Comparison of ENCODE assay signal across 22 cellular contexts in genomic region chr11:117395476-117395875, GRCh38.
"Had no signal": no experiment of that assay in that cellular context is flagged by ENCODE, and none has a peak within 500 bp of the region (broad histone marks: within the 10 kb centered on the region; RNA-seq: fewer than 3 reads in every experiment).

No MANE protein-coding gene starts in this region.

- H3K4me3 Mint-ChIP-seq: activated B cell treated with CpG ODN at 0.5 μM for 24 hours; activated CD4-positive, alpha-beta T cell treated with anti-CD3 and anti-CD28 coated beads, Interleukin-2, amount 10 ng/mL, durations not matched to agents 24 days and 14 days; activated CD8-positive, alpha-beta memory T cell treated with anti-CD3 and anti-CD28 coated beads, Interleukin-2, amount 10 ng/mL, durations not matched to agents 7 days and 5 days; activated naive CD8-positive, alpha-beta T cell treated with anti-CD3 and anti-CD28 coated beads, Interleukin-2, amount 10 ng/mL, durations not matched to agents 7 days and 5 days; activated T-helper 17 cell treated with anti-CD3 and anti-CD28 coated beads, Interleukin-2, amount 50 U/mL, for 72 hours; T-helper 17 cell had no signal

- H3K27ac ChIP-seq: adrenal gland, Peyer's patch, RWPE1 had no signal

- ATAC-seq: activated CD8-positive, alpha-beta memory T cell treated with anti-CD3 and anti-CD28 coated beads, Interleukin-2, amount 10 ng/mL, durations not matched to agents 7 days and 5 days; activated T-helper 17 cell treated with anti-CD3 and anti-CD28 coated beads, Interleukin-2, amount 50 U/mL, for 72 hours; T-helper 17 cell had no signal

- H3K4me3 ChIP-seq: adrenal gland, MG63, Peyer's patch had no signal

- H3K27ac Mint-ChIP-seq: activated B cell treated with CpG ODN at 0.5 μM for 24 hours; activated CD4-positive, alpha-beta T cell treated with anti-CD3 and anti-CD28 coated beads, Interleukin-2, amount 10 ng/mL, durations not matched to agents 24 days and 14 days; activated CD8-positive, alpha-beta memory T cell treated with anti-CD3 and anti-CD28 coated beads, Interleukin-2, amount 10 ng/mL, durations not matched to agents 7 days and 5 days; activated naive CD8-positive, alpha-beta T cell treated with anti-CD3 and anti-CD28 coated beads, Interleukin-2, amount 10 ng/mL, durations not matched to agents 7 days and 5 days; activated T-helper 17 cell treated with anti-CD3 and anti-CD28 coated beads, Interleukin-2, amount 50 U/mL, for 72 hours; T-helper 17 cell had no signal

- H3K9me3 Mint-ChIP-seq: activated T-helper 17 cell treated with anti-CD3 and anti-CD28 coated beads, Interleukin-2, amount 50 U/mL, for 72 hours had no signal

- H3K27me3 Mint-ChIP-seq: activated B cell treated with CpG ODN at 0.5 μM for 24 hours; activated CD4-positive, alpha-beta T cell treated with anti-CD3 and anti-CD28 coated beads, Interleukin-2, amount 10 ng/mL, durations not matched to agents 24 days and 14 days; activated CD8-positive, alpha-beta memory T cell treated with anti-CD3 and anti-CD28 coated beads, Interleukin-2, amount 10 ng/mL, durations not matched to agents 7 days and 5 days; activated naive CD8-positive, alpha-beta T cell treated with anti-CD3 and anti-CD28 coated beads, Interleukin-2, amount 10 ng/mL, durations not matched to agents 7 days and 5 days; activated T-helper 17 cell treated with anti-CD3 and anti-CD28 coated beads, Interleukin-2, amount 50 U/mL, for 72 hours; T-helper 17 cell had no signal

- H3K4me1 Mint-ChIP-seq: activated CD8-positive, alpha-beta memory T cell treated with anti-CD3 and anti-CD28 coated beads, Interleukin-2, amount 10 ng/mL, durations not matched to agents 7 days and 5 days; activated naive CD8-positive, alpha-beta T cell treated with anti-CD3 and anti-CD28 coated beads, Interleukin-2, amount 10 ng/mL, durations not matched to agents 7 days and 5 days; activated T-helper 17 cell treated with anti-CD3 and anti-CD28 coated beads, Interleukin-2, amount 50 U/mL, for 72 hours had no signal

- DNase-seq: activated B cell treated with CpG ODN at 0.5 μM for 24 hours; activated CD4-positive, alpha-beta T cell treated with anti-CD3 and anti-CD28 coated beads for 1 hour; activated CD4-positive, alpha-beta T cell treated with anti-CD3 and anti-CD28 coated beads, Interleukin-2, amount 10 ng/mL, durations not matched to agents 24 days and 14 days; activated CD4-positive, alpha-beta T cell treated with anti-CD3 and anti-CD28 coated beads, Interleukin-2, amount 50 U/mL, for 48 hours; activated CD8-positive, alpha-beta memory T cell treated with anti-CD3 and anti-CD28 coated beads, Interleukin-2, amount 10 ng/mL, durations not matched to agents 7 days and 5 days; activated naive CD4-positive, alpha-beta T cell treated with anti-CD3 and anti-CD28 coated beads, Interleukin-2, amount 50 U/mL, for 16 hours; activated naive CD8-positive, alpha-beta T cell treated with anti-CD3 and anti-CD28 coated beads, Interleukin-2, amount 10 ng/mL, durations not matched to agents 7 days and 5 days; activated T-cell treated with anti-CD3 and anti-CD28 coated beads, Interleukin-2, amount 50 U/mL, for 48 hours; adrenal gland; anterior cingulate cortex; MG63; NCI-H1105; NCI-H1436; NCI-H187; NCI-H2081; NCI-H510A treated with DMSO at 0.1 percent for 48 hours; Peyer's patch; SIG-M5; T-helper 17 cell; T-helper 9 cell had no signal
